In the genomic region with DNA sequence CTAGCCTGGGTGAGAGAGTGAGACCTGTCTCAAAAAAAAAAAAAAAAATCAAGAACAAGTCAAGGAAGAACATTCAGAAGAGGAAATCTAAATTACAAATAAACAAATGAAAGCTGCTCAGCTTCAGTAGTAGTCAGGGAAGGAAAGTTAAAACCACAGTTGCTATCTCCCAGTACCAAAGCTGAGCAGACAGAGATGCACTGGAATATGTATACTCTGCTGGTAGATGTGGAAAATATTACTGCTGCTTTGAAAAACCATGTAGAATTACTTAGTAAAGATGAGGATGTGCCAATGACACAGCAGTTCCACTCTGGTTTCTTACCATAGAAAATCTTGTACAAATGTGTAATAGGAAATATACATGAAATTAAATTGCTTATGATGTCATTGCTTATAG, we compare ENCODE assay signal across 25 cellular contexts. TPM values are rescaled to one million over a fixed set of nuclear protein-coding genes. Genes with fewer than 3 reads are reported as not detected.
DNase-seq lines count a peak whose midpoint lies in the region; ATAC-seq and TF ChIP-seq lines count a peak whose summit lies in the region.
"Had no signal": no experiment of that assay in that cellular context is flagged by ENCODE, and none has a peak within 500 bp of the region (broad histone marks: within the 10 kb centered on the region; RNA-seq: fewer than 3 reads in every experiment).

No MANE protein-coding gene starts in this region.

- DNase-seq in activated CD4-positive, alpha-beta T cell treated with anti-CD3 and anti-CD28 coated beads for 36 hours = no peak
- no peak for DNase-seq in activated CD4-positive, alpha-beta T cell treated with anti-CD3 and anti-CD28 coated beads, Interleukin-2, amount 50 U/mL, for 4 hours
- no peak for DNase-seq in natural killer cell
- no peak for DNase-seq in NCI-H345 (lab: John Stamatoyannopoulos, UW)
- DNase-seq in stimulated activated CD8-positive, alpha-beta memory T cell treated with anti-CD3 and anti-CD28 coated beads, Interleukin-4, amount 100 ng/mL, for 48 hours = no peak
- DNase-seq: caudate nucleus; cortex of kidney; DMS79; effector memory CD8-positive, alpha-beta T cell; GM23248; left colon; mucosa of descending colon; MV-4-11; NCI-H1436 treated with DMSO at 0.1 percent for 48 hours; nephron progenitor cell; Peyer's patch; SHP77 treated with DMSO at 0.1 percent for 48 hours; stimulated activated CD4-positive, alpha-beta T cell treated with anti-CD3 and anti-CD28 coated beads, Interleukin-4, amount 100 ng/mL, for 1 hour; substantia nigra; T1000; trophoblast cell had no signal

- TF ChIP-seq CTCF in natural killer cell (IDR thresholded peaks at IDR 0.05) = no peak

- no peaks in the 10 kb centered on the region for H3K36me3 Mint-ChIP-seq in activated CD4-positive, alpha-beta T cell treated with anti-CD3 and anti-CD28 coated beads for 36 hours (ENCODE audit: low read depth)
- H3K36me3 Mint-ChIP-seq in T-helper 1 cell treated with Interleukin-12 subunit alpha and Interleukin-12 subunit beta and Interleukin-4 antibody, amounts not matched to agents 30 μg/mL and 1 μg/mL, for 36 hours (ENCODE audit: low read depth) = peaks cover 8% of the 10 kb centered on the region
- no peaks in the 10 kb centered on the region for H3K36me3 Mint-ChIP-seq in activated T-helper 17 cell treated with anti-CD3 and anti-CD28 coated beads, Interleukin-2, amount 50 U/mL, for 72 hours (ENCODE audit: low read depth)
- H3K36me3 Mint-ChIP-seq in natural killer cell = peaks cover 11% of the 10 kb centered on the region

- no peaks in the 10 kb centered on the region for H3K27me3 Mint-ChIP-seq in activated CD4-positive, alpha-beta T cell treated with anti-CD3 and anti-CD28 coated beads for 36 hours
- H3K27me3 Mint-ChIP-seq in T-helper 1 cell treated with Interleukin-12 subunit alpha and Interleukin-12 subunit beta and Interleukin-4 antibody, amounts not matched to agents 30 μg/mL and 1 μg/mL, for 36 hours (ENCODE audit: low read depth) = no peaks in the 10 kb centered on the region
- H3K27me3 Mint-ChIP-seq in activated T-helper 17 cell treated with anti-CD3 and anti-CD28 coated beads, Interleukin-2, amount 50 U/mL, for 72 hours = no peaks in the 10 kb centered on the region
- no peaks in the 10 kb centered on the region for H3K27me3 Mint-ChIP-seq in natural killer cell (ENCODE audit: low read depth in 2 of 2)
- H3K27me3 Mint-ChIP-seq: effector memory CD8-positive, alpha-beta T cell had no signal

- H3K4me3 Mint-ChIP-seq in activated CD4-positive, alpha-beta T cell treated with anti-CD3 and anti-CD28 coated beads for 36 hours = no peak overlapping the region
- H3K4me3 Mint-ChIP-seq in T-helper 1 cell treated with Interleukin-12 subunit alpha and Interleukin-12 subunit beta and Interleukin-4 antibody, amounts not matched to agents 30 μg/mL and 1 μg/mL, for 36 hours = no peak overlapping the region
- peak overlapping the region; percentile 44 for H3K4me3 Mint-ChIP-seq in activated T-helper 17 cell treated with anti-CD3 and anti-CD28 coated beads, Interleukin-2, amount 50 U/mL, for 72 hours
- H3K4me3 Mint-ChIP-seq in natural killer cell = peak overlapping the region; percentile 38
- H3K4me3 Mint-ChIP-seq: effector memory CD8-positive, alpha-beta T cell; nephron progenitor cell; WTC11 had no signal

- peak; percentile 89 for ATAC-seq in activated CD4-positive, alpha-beta T cell treated with anti-CD3 and anti-CD28 coated beads for 36 hours
- ATAC-seq in activated T-helper 17 cell treated with anti-CD3 and anti-CD28 coated beads, Interleukin-2, amount 50 U/mL, for 72 hours (replicated peaks) = peak; percentile 88
- peak in 1 of 3 donors; percentile 35 for ATAC-seq in natural killer cell
- ATAC-seq in GM18909 (IDR thresholded peaks at IDR 0.05; ENCODE audit: poor library complexity, unreplicated experiment) = no peak
- ATAC-seq: effector memory CD8-positive, alpha-beta T cell; left colon; mucosa of descending colon; WTC11 had no signal

- H3K27ac Mint-ChIP-seq in activated CD4-positive, alpha-beta T cell treated with anti-CD3 and anti-CD28 coated beads for 36 hours = no peak overlapping the region
- peak overlapping the region; percentile 80 for H3K27ac Mint-ChIP-seq in T-helper 1 cell treated with Interleukin-12 subunit alpha and Interleukin-12 subunit beta and Interleukin-4 antibody, amounts not matched to agents 30 μg/mL and 1 μg/mL, for 36 hours
- peak overlapping the region; percentile 84 for H3K27ac Mint-ChIP-seq in activated T-helper 17 cell treated with anti-CD3 and anti-CD28 coated beads, Interleukin-2, amount 50 U/mL, for 72 hours
- H3K27ac Mint-ChIP-seq in natural killer cell = peak overlapping the region in 1 of 2 donors; percentile 37
- H3K27ac Mint-ChIP-seq: nephron progenitor cell, WTC11 had no signal

- H3K4me1 Mint-ChIP-seq in activated CD4-positive, alpha-beta T cell treated with anti-CD3 and anti-CD28 coated beads for 36 hours = peaks cover 4% of the 10 kb centered on the region
- peaks cover 23% of the 10 kb centered on the region for H3K4me1 Mint-ChIP-seq in T-helper 1 cell treated with Interleukin-12 subunit alpha and Interleukin-12 subunit beta and Interleukin-4 antibody, amounts not matched to agents 30 μg/mL and 1 μg/mL, for 36 hours (ENCODE audit: low read depth)
- peaks cover 10% of the 10 kb centered on the region for H3K4me1 Mint-ChIP-seq in activated T-helper 17 cell treated with anti-CD3 and anti-CD28 coated beads, Interleukin-2, amount 50 U/mL, for 72 hours
- peaks cover 20 to 28% of the 10 kb centered on the region in 2 donors for H3K4me1 Mint-ChIP-seq in natural killer cell
- H3K4me1 Mint-ChIP-seq: nephron progenitor cell, WTC11 had no signal

- intact Hi-C loops in activated CD4-positive, alpha-beta T cell treated with anti-CD3 and anti-CD28 coated beads for 36 hours (cut with DNase I, micrococcal nuclease) = no loop called here
- intact Hi-C loops in natural killer cell (cut with micrococcal nuclease) = no loop called here

- POLR2A ChIA-PET in activated CD4-positive, alpha-beta T cell treated with anti-CD3 and anti-CD28 coated beads for 36 hours (lab: Charles Lee) = no interaction called here

- H3K9me3 Mint-ChIP-seq in activated CD4-positive, alpha-beta T cell treated with anti-CD3 and anti-CD28 coated beads for 36 hours (ENCODE audit: low read depth) = peaks cover 2% of the 10 kb centered on the region
- H3K9me3 Mint-ChIP-seq in T-helper 1 cell treated with Interleukin-12 subunit alpha and Interleukin-12 subunit beta and Interleukin-4 antibody, amounts not matched to agents 30 μg/mL and 1 μg/mL, for 36 hours = peaks cover 10% of the 10 kb centered on the region
- no peaks in the 10 kb centered on the region for H3K9me3 Mint-ChIP-seq in activated T-helper 17 cell treated with anti-CD3 and anti-CD28 coated beads, Interleukin-2, amount 50 U/mL, for 72 hours
- H3K9me3 Mint-ChIP-seq in natural killer cell = peaks cover 0 to 2% of the 10 kb centered on the region in 2 donors

- CTCF ChIA-PET in activated CD4-positive, alpha-beta T cell treated with anti-CD3 and anti-CD28 coated beads for 36 hours (lab: Charles Lee) = no interaction called here

RNA-seq across cellular contexts. Expression of a gene that starts 25.0 kb away (rescaled TPM):
- 10 to 100 TPM; 35.0 to 36.3 TPM for total RNA-seq in activated CD4-positive, alpha-beta T cell treated with anti-CD3 and anti-CD28 coated beads for 36 hours
- 10 to 100 TPM; 64.8 to 69.8 TPM for total RNA-seq in activated T-helper 17 cell treated with anti-CD3 and anti-CD28 coated beads, Interleukin-2, amount 50 U/mL, for 72 hours
- 100 to 1,000 TPM in 1 of 3 donors, 10 to 100 TPM in 2; 44.9 to 131 (median 97.6) TPM for total RNA-seq in natural killer cell

Comparison
In these comparisons a context has a peak if more than half of its experiments do, and no peak if none do; other contexts are left out.
1. H3K4me3 Mint-ChIP-seq: peak in activated T-helper 17 cell treated with anti-CD3 and anti-CD28 coated beads, Interleukin-2, amount 50 U/mL, for 72 hours (single experiment) and natural killer cell (single experiment); none in activated CD4-positive, alpha-beta T cell treated with anti-CD3 and anti-CD28 coated beads for 36 hours (single experiment) and T-helper 1 cell treated with Interleukin-12 subunit alpha and Interleukin-12 subunit beta and Interleukin-4 antibody, amounts not matched to agents 30 μg/mL and 1 μg/mL, for 36 hours (single experiment).